In genomic region chr5:138942066-138942465, GRCh38 we compare ENCODE assay signal across 17 cellular contexts.
DNase-seq lines count a peak whose midpoint lies in the region; ATAC-seq, FAIRE-seq and TF ChIP-seq lines count a peak whose summit lies in the region.
"Had no signal": no experiment of that assay in that cellular context is flagged by ENCODE, and none has a peak within 500 bp of the region (broad histone marks: within the 10 kb centered on the region; RNA-seq: fewer than 3 reads in every experiment).

No MANE protein-coding gene starts in this region.

- no peak for TF ChIP-seq CTCF in bronchial epithelial cell (IDR thresholded peaks at IDR 0.05; ENCODE audit: insufficient read depth, low read length, severe bottlenecking)
- TF ChIP-seq CTCF in osteoblast (IDR thresholded peaks at IDR 0.05; ENCODE audit: extremely low read depth, low read depth, low read length): no peak

- H3K4me3 ChIP-seq in bronchial epithelial cell (ENCODE audit: low read depth, low read length) (no peak overlapping the region), osteoblast (ENCODE audit: insufficient read depth, low read length) (no peak overlapping the region)
- H3K4me3 ChIP-seq: A549, GM23248, HAP-1 had no signal

- FAIRE-seq in bronchial epithelial cell (lab: Jason Lieb, UNC): peak; percentile 50
- FAIRE-seq: A549 had no signal

- H3K36me3 ChIP-seq in bronchial epithelial cell (ENCODE audit: control insufficient read depth, insufficient read depth, low read length): peaks cover 3% of the 10 kb centered on the region
- H3K36me3 ChIP-seq in osteoblast (ENCODE audit: insufficient read depth, low read length): peaks cover 7% of the 10 kb centered on the region
- H3K36me3 ChIP-seq: HAP-1 had no signal

- H3K4me3 Mint-ChIP-seq in activated CD8-positive, alpha-beta memory T cell treated with anti-CD3 and anti-CD28 coated beads, Interleukin-2, amount 10 ng/mL, durations not matched to agents 7 days and 5 days: no peak overlapping the region
- H3K4me3 Mint-ChIP-seq: CD8-positive, alpha-beta T cell had no signal

- H3K4me2 ChIP-seq in osteoblast (ENCODE audit: insufficient read depth, low read length): no peak overlapping the region
- H3K4me2 ChIP-seq: A549 had no signal

- H3K27me3 ChIP-seq in bronchial epithelial cell (ENCODE audit: control insufficient read depth, insufficient read depth, low read length) (no peaks in the 10 kb centered on the region), osteoblast (ENCODE audit: insufficient read depth, low read length) (no peaks in the 10 kb centered on the region)

- H4K20me1 ChIP-seq in osteoblast (ENCODE audit: insufficient read depth, low read length): peaks cover 5% of the 10 kb centered on the region

- H3K27ac ChIP-seq in osteoblast (ENCODE audit: low read depth, low read length): no peak overlapping the region
- H3K27ac ChIP-seq: 22Rv1, A549, GM23248 had no signal

- peaks cover 4% of the 10 kb centered on the region for H3K36me3 Mint-ChIP-seq in activated CD8-positive, alpha-beta memory T cell treated with anti-CD3 and anti-CD28 coated beads, Interleukin-2, amount 10 ng/mL, durations not matched to agents 7 days and 5 days

- DNase-seq in activated CD8-positive, alpha-beta memory T cell treated with anti-CD3 and anti-CD28 coated beads, Interleukin-2, amount 10 ng/mL, durations not matched to agents 7 days and 5 days: no peak
- no peak for DNase-seq in activated CD8-positive, alpha-beta memory T cell treated with anti-CD3 and anti-CD28 coated beads for 24 hours
- DNase-seq in NCI-H69 (lab: John Stamatoyannopoulos, UW) (peak; percentile 69), bronchial epithelial cell (ENCODE audit: low read depth) (no peak), osteoblast (ENCODE audit: insufficient read length, low spot score, missing footprints) (peak; percentile 50)
- DNase-seq in activated CD4-positive, alpha-beta T cell treated with anti-CD3 and anti-CD28 coated beads, Interleukin-2, amount 50 U/mL, for 48 hours: no peak
- DNase-seq: AML-193; Calu3; CD8-positive, alpha-beta T cell; DMS79 treated with DMSO at 0.1 percent for 48 hours; GF-D8; GM23248 had no signal

- H3K4me1 Mint-ChIP-seq in activated CD8-positive, alpha-beta memory T cell treated with anti-CD3 and anti-CD28 coated beads, Interleukin-2, amount 10 ng/mL, durations not matched to agents 7 days and 5 days: peaks cover 13% of the 10 kb centered on the region

- H3K9me3 ChIP-seq in osteoblast (ENCODE audit: low read depth, low read length): no peaks in the 10 kb centered on the region
- H3K9me3 ChIP-seq: A549, HAP-1 had no signal

- no peaks in the 10 kb centered on the region for H3K79me2 ChIP-seq in osteoblast (ENCODE audit: insufficient read depth, low read length)

- H3K9me3 Mint-ChIP-seq in activated CD8-positive, alpha-beta memory T cell treated with anti-CD3 and anti-CD28 coated beads, Interleukin-2, amount 10 ng/mL, durations not matched to agents 7 days and 5 days (ENCODE audit: low read depth): no peaks in the 10 kb centered on the region
- H3K9me3 Mint-ChIP-seq: CD8-positive, alpha-beta T cell had no signal

- peak overlapping the region; percentile 60 for H3K27ac Mint-ChIP-seq in activated CD8-positive, alpha-beta memory T cell treated with anti-CD3 and anti-CD28 coated beads, Interleukin-2, amount 10 ng/mL, durations not matched to agents 7 days and 5 days
- H3K27ac Mint-ChIP-seq: CD8-positive, alpha-beta T cell had no signal

- no peak for ATAC-seq in activated CD8-positive, alpha-beta memory T cell treated with anti-CD3 and anti-CD28 coated beads, Interleukin-2, amount 10 ng/mL, durations not matched to agents 7 days and 5 days
- ATAC-seq in GM21825 (IDR thresholded peaks at IDR 0.05; ENCODE audit: unreplicated experiment) (no peak), GM19328 (IDR thresholded peaks at IDR 0.05; ENCODE audit: unreplicated experiment) (no peak)
- ATAC-seq: A549; CD8-positive, alpha-beta T cell had no signal

- H3K4me1 ChIP-seq in osteoblast (ENCODE audit: insufficient read depth, low read length): no peaks in the 10 kb centered on the region
- H3K4me1 ChIP-seq: A549 had no signal

- CTCF ChIA-PET in activated CD8-positive, alpha-beta memory T cell treated with anti-CD3 and anti-CD28 coated beads, Interleukin-2, amount 10 ng/mL, durations not matched to agents 7 days and 5 days (lab: Charles Lee): interaction anchor here (0.8 kb wide), 1 partner anchor 363 kb away, joined by 3 read pairs; no protein-coding TSS in a partner anchor

- no peak overlapping the region for H2AFZ ChIP-seq in osteoblast (ENCODE audit: low read length)
- H2AFZ ChIP-seq: GM23248 had no signal

- H3K27me3 Mint-ChIP-seq in activated CD8-positive, alpha-beta memory T cell treated with anti-CD3 and anti-CD28 coated beads, Interleukin-2, amount 10 ng/mL, durations not matched to agents 7 days and 5 days: no peaks in the 10 kb centered on the region

Comparison
In these comparisons a context has a peak if more than half of its experiments do, and no peak if none do; other contexts are left out.
1. DNase-seq: peak in NCI-H69 (single experiment) and osteoblast (single experiment); none in activated CD8-positive, alpha-beta memory T cell treated with anti-CD3 and anti-CD28 coated beads, Interleukin-2, amount 10 ng/mL, durations not matched to agents 7 days and 5 days (single experiment), activated CD8-positive, alpha-beta memory T cell treated with anti-CD3 and anti-CD28 coated beads for 24 hours (single experiment), bronchial epithelial cell (single experiment) and activated CD4-positive, alpha-beta T cell treated with anti-CD3 and anti-CD28 coated beads, Interleukin-2, amount 50 U/mL, for 48 hours (0 of 2).